In the genomic region with DNA sequence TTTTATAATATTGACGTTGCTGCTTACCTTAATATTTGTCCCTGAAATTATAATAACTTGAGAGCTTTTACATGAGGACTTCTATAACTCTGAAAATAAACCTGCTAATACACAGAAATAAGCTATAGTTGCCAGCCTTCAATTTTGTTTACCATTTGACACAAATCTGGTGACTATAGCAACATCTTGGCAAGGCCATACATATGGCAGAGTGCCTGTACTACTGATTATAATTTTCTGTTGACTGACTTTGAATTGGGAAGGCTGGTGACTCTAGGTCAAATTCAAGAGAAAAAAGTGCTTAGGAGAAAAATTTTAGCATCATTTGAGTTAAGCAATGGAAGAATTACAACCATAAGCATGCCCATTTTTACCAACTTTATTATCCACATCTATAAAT, we compare ENCODE assay signal across 18 cellular contexts.
"Had no signal": no experiment of that assay in that cellular context is flagged by ENCODE, and none has a peak within 500 bp of the region (broad histone marks: within the 10 kb centered on the region; RNA-seq: fewer than 3 reads in every experiment).

No MANE protein-coding gene starts in this region.

- H3K4me1 Mint-ChIP-seq: activated naive CD4-positive, alpha-beta T cell treated with anti-CD3 and anti-CD28 coated beads, Interleukin-2, amount 50 U/mL, for 24 hours; central memory CD8-positive, alpha-beta T cell had no signal

- H3K27ac Mint-ChIP-seq: activated naive CD4-positive, alpha-beta T cell treated with anti-CD3 and anti-CD28 coated beads, Interleukin-2, amount 50 U/mL, for 24 hours; natural killer cell treated with Interleukin-12 subunit alpha and Interleukin-12 subunit beta and Interleukin-15 and Interleukin-18, amount 100 ng/mL, for 72 hours; progenitor cell of endocrine pancreas had no signal

- H3K36me3 Mint-ChIP-seq: activated naive CD4-positive, alpha-beta T cell treated with anti-CD3 and anti-CD28 coated beads, Interleukin-2, amount 50 U/mL, for 24 hours had no signal

- H3K4me3 Mint-ChIP-seq: activated naive CD4-positive, alpha-beta T cell treated with anti-CD3 and anti-CD28 coated beads, Interleukin-2, amount 50 U/mL, for 24 hours; central memory CD8-positive, alpha-beta T cell; natural killer cell treated with Interleukin-12 subunit alpha and Interleukin-12 subunit beta and Interleukin-15 and Interleukin-18, amount 100 ng/mL, for 72 hours had no signal

- ATAC-seq: activated CD4-positive, CD25-positive, alpha-beta regulatory T cell treated with anti-CD3 and anti-CD28 coated beads, Interleukin-2, amount 50 U/mL, for 24 hours; gastrocnemius medialis; natural killer cell treated with Interleukin-12 subunit alpha and Interleukin-12 subunit beta and Interleukin-15 and Interleukin-18, amount 100 ng/mL, for 72 hours; sciatic nerve had no signal

- H3K27me3 Mint-ChIP-seq: activated naive CD4-positive, alpha-beta T cell treated with anti-CD3 and anti-CD28 coated beads, Interleukin-2, amount 50 U/mL, for 24 hours; central memory CD8-positive, alpha-beta T cell; natural killer cell treated with Interleukin-12 subunit alpha and Interleukin-12 subunit beta and Interleukin-15 and Interleukin-18, amount 100 ng/mL, for 72 hours; progenitor cell of endocrine pancreas had no signal

- DNase-seq: activated CD4-positive, alpha-beta T cell treated with anti-CD3 and anti-CD28 coated beads, Interleukin-2, amount 50 U/mL, for 4 hours; activated T-cell treated with anti-CD3 and anti-CD28 coated beads, Interleukin-2, amount 50 U/mL, for 1 hour; effector memory CD4-positive, alpha-beta T cell; gastrocnemius medialis; heart right ventricle; left ventricle myocardium inferior; mesenchymal stem cell; nucleus accumbens; spleen; stimulated activated CD4-positive, alpha-beta T cell treated with anti-CD3 and anti-CD28 coated beads, Interleukin-1b, Interleukin-23, amount 100 ng/mL, for 48 hours; stimulated activated naive CD4-positive, alpha-beta T cell; trophoblast cell had no signal
